Comparison of ENCODE assay signal across 11 cellular contexts in genomic region chr10:75202321-75203096, GRCh38. TPM values are rescaled to one million over a fixed set of nuclear protein-coding genes. Genes with fewer than 3 reads are reported as not detected.
DNase-seq lines count a peak whose midpoint lies in the region; ATAC-seq, FAIRE-seq and TF ChIP-seq lines count a peak whose summit lies in the region.
"Had no signal": no experiment of that assay in that cellular context is flagged by ENCODE, and none has a peak within 500 bp of the region (broad histone marks: within the 10 kb centered on the region; RNA-seq: fewer than 3 reads in every experiment).

No MANE protein-coding gene starts in this region.

- TF ChIP-seq EP300 in A549 (IDR thresholded peaks at IDR 0.05): no peak

- no peak overlapping the region for H2AFZ ChIP-seq in PC-9

- peak; percentile 40 to 81 for DNase-seq in A549 (ENCODE audit: low read depth in 1 of 2, low spot score in 1 of 2)
- DNase-seq in PC-9: no peak
- DNase-seq in fibroblast of gingiva (ENCODE audit: low read depth): peak; percentile 51
- DNase-seq in NCI-H446 (lab: John Stamatoyannopoulos, UW): no peak
- DNase-seq in GM10248 (ENCODE audit: extremely low spot score): no peak
- DNase-seq: activated naive CD4-positive, alpha-beta T cell treated with anti-CD3 and anti-CD28 coated beads, Interleukin-2, amount 10 ng/mL, durations not matched to agents 7 days and 5 days; NCI-H1930; T-helper 2 cell had no signal

- no peak for FAIRE-seq in A549 (lab: Jason Lieb, UNC)

- H3K9me3 ChIP-seq in A549 (no peaks in the 10 kb centered on the region), PC-9 (ENCODE audit: insufficient read depth, low read depth) (no peaks in the 10 kb centered on the region), mucosa of rectum (ENCODE audit: control insufficient read depth in 2 of 2, low read length in 2 of 2) (no peaks in the 10 kb centered on the region)

- H4K20me1 ChIP-seq in PC-9 (ENCODE audit: insufficient read depth): no peaks in the 10 kb centered on the region

- H3K36me3 ChIP-seq in PC-9 (ENCODE audit: low read depth) (no peaks in the 10 kb centered on the region), mucosa of rectum (ENCODE audit: control insufficient read depth in 2 of 2, insufficient read depth in 2 of 2, low read length in 2 of 2) (no peaks in the 10 kb centered on the region)

- H3K4me1 ChIP-seq in A549 (peaks cover 50% of the 10 kb centered on the region), PC-9 (replicated peaks; ENCODE audit: insufficient read depth) (peaks cover 27% of the 10 kb centered on the region), mucosa of rectum (ENCODE audit: control insufficient read depth in 2 of 2, insufficient read depth in 2 of 2, low read length in 2 of 2) (peaks cover 2 to 25% of the 10 kb centered on the region in 2 donors)

- no peak for TF ChIP-seq RAD21 in A549 (conservative IDR thresholded peaks at IDR 0.05 in 1 of 2, IDR thresholded peaks at IDR 0.05 in 1 of 2)

- no peaks in the 10 kb centered on the region for H3K27me3 ChIP-seq in PC-9 (ENCODE audit: insufficient read depth, low read depth)
- H3K27me3 ChIP-seq in mucosa of rectum (ENCODE audit: control insufficient read depth in 2 of 2, insufficient read depth in 2 of 2, low read length in 2 of 2): no peaks in the 10 kb centered on the region

- H3K4me2 ChIP-seq in A549: peak overlapping the region; percentile 55
- H3K4me2 ChIP-seq in PC-9: peak overlapping the region; percentile 33; the same call in 1 of the 2 replicates

- H3K79me2 ChIP-seq in PC-9 (ENCODE audit: low read depth): no peaks in the 10 kb centered on the region

- ATAC-seq in A549 (peak; percentile 79 to 90; a peak in 5 of 6 replicates), GM18868 (IDR thresholded peaks at IDR 0.05; ENCODE audit: unreplicated experiment) (no peak), GM18861 (IDR thresholded peaks at IDR 0.05; ENCODE audit: unreplicated experiment) (no peak)

- CTCF ChIA-PET in A549 (lab: Yijun Ruan, JAX) (interaction anchor here (0.7 to 4.9 kb wide), 7 partner anchors 10 to 943 kb away, joined by 3 to 24 read pairs (median 4); partner anchors contain the start of gene COMTD1), PC-9 (lab: Charles Lee) (interaction anchor here (0.5 kb wide), 1 partner anchor 35 kb away, joined by 9 read pairs; no protein-coding TSS in a partner anchor), GM10248 (lab: Yijun Ruan, JAX) (interaction anchor here (3.2 kb wide), 1 partner anchor 12 kb away, joined by 8 read pairs; no protein-coding TSS in a partner anchor)

- no peak overlapping the region for H3K4me3 ChIP-seq in A549
- no peak overlapping the region for H3K4me3 ChIP-seq in PC-9
- H3K4me3 ChIP-seq in mucosa of rectum (ENCODE audit: low read length in 2 of 2): no peak overlapping the region

- intact Hi-C loops in PC-9 (cut with micrococcal nuclease; ENCODE audit: unreplicated experiment): no loop called here

- TF ChIP-seq CTCF in A549 (IDR thresholded peaks at IDR 0.05) (no peak), PC-9 (conservative IDR thresholded peaks at IDR 0.05) (no peak), GM10248 (IDR thresholded peaks at IDR 0.05; ENCODE audit: control extremely low read depth, extremely low read depth, low read depth, missing control alignments) (no peak)

- no TSS peak for BruUV-seq in PC-9 (replicated peaks; lab: Mats Ljungman, UMichigan)

- peak overlapping the region in 1 of 2 donors; percentile 45 for H3K9ac ChIP-seq in mucosa of rectum (ENCODE audit: low read depth in 1 of 2, low read length in 2 of 2)

- H3K27ac ChIP-seq in A549 (peak overlapping the region; percentile 80 to 84), PC-9 (peak overlapping the region; percentile 26; the same call in 1 of the 2 replicates), mucosa of rectum (ENCODE audit: low read depth in 2 of 2, low read length in 2 of 2) (peak overlapping the region; percentile 67 to 87)

- no peaks in the 10 kb centered on the region; the same call in 1 of the 2 replicates for H3F3A ChIP-seq in PC-9 (ENCODE audit: insufficient read depth, low read depth)

- WGBS in A549 (ENCODE audit: missing lambda C conversion rate): 0% methylated on average over 1 of the region's 1 CpG

- no peaks in the 10 kb centered on the region for H3K9me2 ChIP-seq in PC-9 (ENCODE audit: insufficient read depth)

- no peak for TF ChIP-seq POLR2A in A549 (IDR thresholded peaks at IDR 0.05; ENCODE audit: low read length)

- POLR2A ChIA-PET in A549 (lab: Yijun Ruan, JAX) (interaction anchor here (8.6 kb wide), 1 partner anchor 8 kb away, joined by 53 read pairs; the partner anchor contains the start of gene VDAC2), PC-9 (lab: Charles Lee; ENCODE audit: unreplicated experiment) (interaction anchor here (0.5 to 0.6 kb wide), 2 partner anchors 8 to 9 kb away, joined by 3 to 9 read pairs; partner anchors contain the start of gene VDAC2), GM10248 (lab: Yijun Ruan, JAX) (no interaction called here)

TF ChIP-seq in A549, 52 proteins besides CTCF, POLR2A, EP300 and RAD21:
- no peak for TF ChIP-seq EHMT2 (IDR thresholded peaks at IDR 0.05; ENCODE audit: low read depth)
- TF ChIP-seq, protein P1, sequence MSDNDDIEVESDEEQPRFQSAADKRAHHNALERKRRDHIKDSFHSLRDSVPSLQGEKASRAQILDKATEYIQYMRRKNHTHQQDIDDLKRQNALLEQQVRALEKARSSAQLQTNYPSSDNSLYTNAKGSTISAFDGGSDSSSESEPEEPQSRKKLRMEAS (IDR thresholded peaks at IDR 0.05): 0 out of 2 replicates have a peak, but pooled peaks have one; percentile 17
TF ChIP-seq in A549: peak in this region for 1.

RNA-seq across cellular contexts. Expression of gene VDAC2, which starts 8.1 kb away (rescaled TPM):
- polyA plus RNA-seq in A549 (2011; rRNA removed) (262 and 285 TPM in 2 replicates), A549 (2017; fragmentation: RNase III; extraction: RNeasy Plus Mini Kit Qiagen cat#74134 plus additional on column Dnase treatment) (273 to 292 TPM (median 276 TPM) in 3 replicates)
- 127 and 130 TPM in 2 replicates for polyA plus RNA-seq in A549 (2012; cell fraction: cytosol; rRNA removed)
- polyA plus RNA-seq in A549 (2012; cell fraction: nucleus; rRNA removed): 60.2 and 94.6 TPM in 2 replicates
- 73.4 and 85.0 TPM in 2 replicates for polyA minus RNA-seq in A549 (2011; rRNA and poly(A)+ RNA removed)
- total RNA-seq in PC-9 (2021): 241 and 243 TPM in 2 replicates

RNA-seq across cellular contexts. Expression of gene COMTD1, which starts 33.2 kb away (rescaled TPM):
- 9.5 and 9.8 TPM in 2 replicates for polyA plus RNA-seq in A549 (2011; rRNA removed)
- polyA plus RNA-seq in A549 (2012; cell fraction: cytosol; rRNA removed): 57.8 and 74.6 TPM in 2 replicates
- 174 and 265 TPM in 2 replicates for polyA plus RNA-seq in A549 (2012; cell fraction: nucleus; rRNA removed)
- polyA plus RNA-seq in A549 (2017; fragmentation: RNase III; extraction: RNeasy Plus Mini Kit Qiagen cat#74134 plus additional on column Dnase treatment): 31.3 to 35.3 TPM (median 34.2 TPM) in 3 replicates
- 2.1 and 3.2 TPM in 2 replicates for polyA minus RNA-seq in A549 (2011; rRNA and poly(A)+ RNA removed)
- 20.5 and 25.1 TPM in 2 replicates for total RNA-seq in PC-9 (2021)

Comparison
In these comparisons a context has a peak if more than half of its experiments do, and no peak if none do; other contexts are left out.
1. ATAC-seq: peak in A549 (2 of 2); none in GM18868 (single experiment) and GM18861 (single experiment).
2. DNase-seq: peak in A549 (2 of 2) and fibroblast of gingiva (single experiment); none in PC-9 (0 of 2), NCI-H446 (0 of 2) and GM10248 (single experiment).
3. H3K27ac ChIP-seq: peak in every context shown above with its lines; median percentile 82 in A549; 77 in mucosa of rectum; 26 in PC-9.